12 cellular contexts compared by ENCODE assay signal in genomic region chr11:126109941-126110731, GRCh38. TPM values are rescaled to one million over a fixed set of nuclear protein-coding genes. Genes with fewer than 3 reads are reported as not detected.
DNase-seq lines count a peak whose midpoint lies in the region; ATAC-seq and TF ChIP-seq lines count a peak whose summit lies in the region.
"Had no signal": no experiment of that assay in that cellular context is flagged by ENCODE, and none has a peak within 500 bp of the region (broad histone marks: within the 10 kb centered on the region; RNA-seq: fewer than 3 reads in every experiment).

No MANE protein-coding gene starts in this region.

- peak; percentile 51 for ATAC-seq in HG03039 (IDR thresholded peaks at IDR 0.05; ENCODE audit: unreplicated experiment)
- ATAC-seq in GM21528 (IDR thresholded peaks at IDR 0.05; ENCODE audit: low FRiP score, unreplicated experiment), result no peak
- no peak for ATAC-seq in GM18873 (IDR thresholded peaks at IDR 0.05; ENCODE audit: low FRiP score, unreplicated experiment)

- no peaks in the 10 kb centered on the region for H3K9me3 Mint-ChIP-seq in osteocyte (ENCODE audit: unreplicated experiment)
- H3K9me3 Mint-ChIP-seq: activated CD4-positive, alpha-beta T cell treated with anti-CD3 and anti-CD28 coated beads, Interleukin-2, amount 10 ng/mL, durations not matched to agents 7 days and 5 days had no signal

- in situ Hi-C loops in brain microvascular endothelial cell (cut with HindIII; ENCODE audit: low pct_ligation_motif_present, low sequenced_read_pairs), result no loop called here

- H3K27me3 ChIP-seq in brain microvascular endothelial cell (replicated peaks), result no peaks in the 10 kb centered on the region
- H3K27me3 ChIP-seq: uterus had no signal

- H3K4me3 Mint-ChIP-seq in osteocyte (ENCODE audit: unreplicated experiment), result no peak overlapping the region
- H3K4me3 Mint-ChIP-seq: activated CD4-positive, alpha-beta T cell treated with anti-CD3 and anti-CD28 coated beads, Interleukin-2, amount 10 ng/mL, durations not matched to agents 7 days and 5 days had no signal

- no peak overlapping the region for H3K27ac ChIP-seq in brain microvascular endothelial cell
- H3K27ac ChIP-seq: parathyroid adenoma, uterus had no signal

- peak overlapping the region; percentile 61 for H3K27ac Mint-ChIP-seq in osteocyte (ENCODE audit: unreplicated experiment)

- no peak overlapping the region for H3K4me3 ChIP-seq in brain microvascular endothelial cell (ENCODE audit: low read depth, low read length)
- H3K4me3 ChIP-seq: uterus had no signal

- peaks cover 3% of the 10 kb centered on the region for H3K27me3 Mint-ChIP-seq in osteocyte (ENCODE audit: unreplicated experiment)
- H3K27me3 Mint-ChIP-seq: activated CD4-positive, alpha-beta T cell treated with anti-CD3 and anti-CD28 coated beads, Interleukin-2, amount 10 ng/mL, durations not matched to agents 7 days and 5 days had no signal

- no peak for TF ChIP-seq CTCF in brain microvascular endothelial cell (IDR thresholded peaks at IDR 0.05; ENCODE audit: low read depth, low read length, missing control alignments)
- TF ChIP-seq CTCF in osteocyte (IDR thresholded peaks at IDR 0.05), result no peak

- H3K36me3 ChIP-seq in brain microvascular endothelial cell (replicated peaks), result no peaks in the 10 kb centered on the region
- H3K36me3 ChIP-seq: uterus had no signal

- peaks cover 69% of the 10 kb centered on the region for H3K4me1 Mint-ChIP-seq in osteocyte (ENCODE audit: unreplicated experiment)

- no peaks in the 10 kb centered on the region for H3K36me3 Mint-ChIP-seq in osteocyte (ENCODE audit: unreplicated experiment)

- DNase-seq in ELR (ENCODE audit: low read depth) (peak; percentile 52), brain microvascular endothelial cell (peak; percentile 5), osteocyte (ENCODE audit: extremely low spot score, unreplicated experiment) (no peak), D341Med (ENCODE audit: low spot score) (no peak), epidermal melanocyte (ENCODE audit: insufficient read length, low spot score) (no peak)
- DNase-seq: activated CD4-positive, alpha-beta T cell treated with anti-CD3 and anti-CD28 coated beads, Interleukin-2, amount 10 ng/mL, durations not matched to agents 7 days and 5 days; NCI-H2107; uterus had no signal

RNA-seq across cellular contexts. Expression of gene CDON, which starts 47.5 kb away (rescaled TPM):
- 24.4 and 29.4 TPM in 2 replicates for total RNA-seq in osteocyte

Comparison
In these comparisons a context has a peak if more than half of its experiments do, and no peak if none do; other contexts are left out.
1. DNase-seq: peak in ELR (single experiment) and brain microvascular endothelial cell (single experiment); none in osteocyte (single experiment), D341Med (single experiment) and epidermal melanocyte (single experiment).